1 cellular context compared by ENCODE assay signal in genomic region chr22:30266445-30267381, GRCh38.
TF ChIP-seq lines count a peak whose summit lies in the region.

Gene OSM (minus strand): TSS chr22:30266851. CDS start chr22:30266799, 52 bp downstream.

TF ChIP-seq in K562, 482 proteins besides CTCF, POLR2A, EP300 and RAD21 (continued from another document and continues in another):
- TF ChIP-seq IRF1 (CRISPR knock-in tag; IDR thresholded peaks at IDR 0.05; ENCODE audit: borderline replicate concordance) (no peak), HINFP (tag; conservative IDR thresholded peaks at IDR 0.05; ENCODE audit: low read depth) (no peak), THAP12 (CRISPR knock-in tag; IDR thresholded peaks at IDR 0.05) (no peak), POLR3G (IDR thresholded peaks at IDR 0.05; ENCODE audit: extremely low read depth, insufficient read length, insufficient replicate concordance) (no peak), HDAC1 (IDR thresholded peaks at IDR 0.05) (no peak), ZNF395 (CRISPR knock-in tag; IDR thresholded peaks at IDR 0.05) (no peak), BRF1 (IDR thresholded peaks at IDR 0.05; ENCODE audit: borderline replicate concordance, extremely low read depth, insufficient read length) (no peak), RBM25 (IDR thresholded peaks at IDR 0.05; ENCODE audit: low read depth, low read length, severe bottlenecking) (peak; percentile 75), ZNF347 (CRISPR knock-in tag; IDR thresholded peaks at IDR 0.05; ENCODE audit: low read depth) (no peak), NEUROD1 (IDR thresholded peaks at IDR 0.05; ENCODE audit: borderline replicate concordance, low read depth, low read length, partially characterized antibody) (no peak), E2F3 (CRISPR knock-in tag; IDR thresholded peaks at IDR 0.05) (no peak), HMGN3 (IDR thresholded peaks at IDR 0.05; ENCODE audit: borderline replicate concordance, extremely low read depth, insufficient read length, low read depth, low read length) (no peak), ZNF830 (CRISPR knock-in tag; IDR thresholded peaks at IDR 0.05) (no peak), CREB5 (CRISPR knock-in tag; IDR thresholded peaks at IDR 0.05) (no peak), KLF10 (CRISPR knock-in tag; IDR thresholded peaks at IDR 0.05) (no peak), ZNF76 (CRISPR knock-in tag; IDR thresholded peaks at IDR 0.05; ENCODE audit: borderline replicate concordance) (no peak), ZNF174 (CRISPR knock-in tag; IDR thresholded peaks at IDR 0.05) (no peak), KDM1A (IDR thresholded peaks at IDR 0.05) (peak; percentile 45 to 77; a peak in 3 of 4 replicates), VEZF1 (CRISPR knock-in tag; IDR thresholded peaks at IDR 0.05) (no peak), ZNF431 (CRISPR knock-in tag; IDR thresholded peaks at IDR 0.05) (no peak), SMARCA5 (IDR thresholded peaks at IDR 0.05) (peak; percentile 96), RNF219 (CRISPR knock-in tag; IDR thresholded peaks at IDR 0.05) (no peak), COPS2 (conservative IDR thresholded peaks at IDR 0.05) (no peak), CBFB (CRISPR knock-in tag; IDR thresholded peaks at IDR 0.05) (no peak), BCOR (IDR thresholded peaks at IDR 0.05) (peak; percentile 91), SRSF1 (IDR thresholded peaks at IDR 0.05; ENCODE audit: low read depth, low read length) (no peak), POLR2G (IDR thresholded peaks at IDR 0.05; ENCODE audit: low read depth, low read length) (no peak), NUFIP1 (IDR thresholded peaks at IDR 0.05; ENCODE audit: partially characterized antibody) (no peak), ZNF280A (IDR thresholded peaks at IDR 0.05; ENCODE audit: low read depth, partially characterized antibody) (no peak), MCM7 (IDR thresholded peaks at IDR 0.05) (no peak), BRD9 (IDR thresholded peaks at IDR 0.05; ENCODE audit: low read depth, partially characterized antibody) (no peak), ARID3A (IDR thresholded peaks at IDR 0.05; ENCODE audit: borderline replicate concordance, low read depth, low read length) (no peak), KLF16 (IDR thresholded peaks at IDR 0.05) (no peak), CHCHD3 (CRISPR knock-in tag; IDR thresholded peaks at IDR 0.05) (no peak), AFF1 (IDR thresholded peaks at IDR 0.05; ENCODE audit: low read depth in 1 of 2, partially characterized antibody in 2 of 2) (no peak), RCOR1 (IDR thresholded peaks at IDR 0.05; ENCODE audit: borderline replicate concordance in 1 of 2, low read depth in 2 of 2, low read length in 2 of 2) (peak in 1 of 2 experiments; percentile 12; a peak in 1 of 4 replicates), TOE1 (IDR thresholded peaks at IDR 0.05; ENCODE audit: borderline replicate concordance) (no peak), TOE1 (CRISPR knock-in tag; IDR thresholded peaks at IDR 0.05; ENCODE audit: borderline replicate concordance, low read depth) (no peak), ZFP36 (IDR thresholded peaks at IDR 0.05; ENCODE audit: low read depth, low read length, partially characterized antibody) (peak; percentile 99), ZNF785 (CRISPR knock-in tag; IDR thresholded peaks at IDR 0.05) (no peak), C11orf30 (IDR thresholded peaks at IDR 0.05; ENCODE audit: low read depth) (no peak)
